Comparison of ENCODE assay signal across 1 cellular context in genomic region chr7:151046603-151047573, GRCh38.
TF ChIP-seq lines count a peak whose summit lies in the region.

No MANE protein-coding gene starts in this region.

TF ChIP-seq in K562, 482 proteins besides CTCF, POLR2A, EP300 and RAD21:
- TF ChIP-seq WHSC1 (IDR thresholded peaks at IDR 0.05; ENCODE audit: low read length) (no peak), CSDE1 (IDR thresholded peaks at IDR 0.05) (no peak), HOMEZ (CRISPR knock-in tag; IDR thresholded peaks at IDR 0.05) (no peak), ZBTB1 (CRISPR knock-in tag; IDR thresholded peaks at IDR 0.05; ENCODE audit: borderline replicate concordance, low read depth) (no peak), NR2F6 (CRISPR knock-in tag; IDR thresholded peaks at IDR 0.05) (0 out of 2 replicates have a peak, but pooled peaks have one; percentile 22), POLR2G (IDR thresholded peaks at IDR 0.05; ENCODE audit: low read depth, low read length) (peak; percentile 32; the same call in 1 of the 2 replicates), ZFP36 (IDR thresholded peaks at IDR 0.05; ENCODE audit: low read depth, low read length, partially characterized antibody) (peak; percentile 92), HES1 (IDR thresholded peaks at IDR 0.05; ENCODE audit: low read depth) (no peak), ZNF12 (CRISPR knock-in tag; IDR thresholded peaks at IDR 0.05) (peak; percentile 50; the same call in 1 of the 2 replicates), ATF4 (CRISPR knock-in tag; IDR thresholded peaks at IDR 0.05) (no peak)
